In the genomic region with DNA sequence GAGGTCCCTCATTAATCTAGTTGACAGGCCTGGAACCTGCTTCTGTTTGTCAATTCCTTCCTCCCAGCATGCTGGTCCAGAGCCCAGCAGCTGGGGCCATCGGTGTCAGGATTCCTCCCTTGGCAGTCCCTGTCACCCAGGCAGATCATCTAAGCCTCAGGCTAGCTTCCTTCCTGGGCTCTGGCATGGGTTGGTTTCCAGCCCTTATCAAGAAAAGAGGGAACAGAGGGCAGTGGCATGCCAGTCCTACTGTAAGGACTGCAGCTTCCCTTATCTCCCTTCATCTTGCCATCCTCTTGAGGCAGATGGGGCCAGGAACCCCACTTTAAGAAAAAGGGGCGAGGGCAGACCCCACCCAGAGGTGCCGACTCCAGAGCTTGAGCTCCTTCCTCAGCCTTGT, we compare ENCODE assay signal across 33 cellular contexts. TPM values are rescaled to one million over a fixed set of nuclear protein-coding genes. Genes with fewer than 3 reads are reported as not detected.
"Had no signal": no experiment of that assay in that cellular context is flagged by ENCODE, and none has a peak within 500 bp of the region (broad histone marks: within the 10 kb centered on the region; RNA-seq: fewer than 3 reads in every experiment).

No MANE protein-coding gene starts in this region.

- H3K27ac ChIP-seq: brain microvascular endothelial cell, dorsolateral prefrontal cortex, esophagus muscularis mucosa, gastrocnemius medialis had no signal

- H3K4me1 ChIP-seq: gastrocnemius medialis, upper lobe of left lung had no signal

- H3K4me3 ChIP-seq: dorsolateral prefrontal cortex, esophagus muscularis mucosa, gastrocnemius medialis, lung, smooth muscle cell, upper lobe of left lung had no signal

- ATAC-seq: activated CD4-positive, alpha-beta T cell treated with anti-CD3 and anti-CD28 coated beads for 36 hours; activated naive CD8-positive, alpha-beta T cell treated with anti-CD3 and anti-CD28 coated beads, Interleukin-2, amount 50 U/mL, for 24 hours; effector memory CD8-positive, alpha-beta T cell; gastrocnemius medialis; left colon; sciatic nerve; stimulated activated naive B cell treated with anti-CD40 and anti-IgM and Interleukin-4, amounts not matched to agents 10 μg/mL and 1 μg/mL and 100 μg/mL, for 72 hours; T-helper 17 cell had no signal

- DNase-seq: activated B cell treated with CpG ODN at 0.5 μM for 24 hours; activated CD4-positive, alpha-beta T cell treated with anti-CD3 and anti-CD28 coated beads for 36 hours; activated CD4-positive, alpha-beta T cell treated with anti-CD3 and anti-CD28 coated beads, Interleukin-2, amount 50 U/mL, for 4 hours; activated CD8-positive, alpha-beta memory T cell treated with anti-CD3 and anti-CD28 coated beads for 24 hours; activated CD8-positive, alpha-beta memory T cell treated with anti-CD3 and anti-CD28 coated beads, Interleukin-2, amount 50 U/mL, for 4 hours; activated naive CD4-positive, alpha-beta T cell treated with anti-CD3 and anti-CD28 coated beads for 36 hours; activated naive CD8-positive, alpha-beta T cell treated with anti-CD3 and anti-CD28 coated beads, Interleukin-2, amount 50 U/mL, for 24 hours; activated T-cell treated with anti-CD3 and anti-CD28 coated beads, Interleukin-2, amount 50 U/mL, for 24 hours; anterior cingulate cortex; brain microvascular endothelial cell; central memory CD4-positive, alpha-beta T cell; effector memory CD8-positive, alpha-beta T cell; gastrocnemius medialis; hypothalamus; naive B cell; nucleus accumbens; stimulated activated CD4-positive, alpha-beta T cell treated with anti-CD3 and anti-CD28 coated beads, Interleukin-2, amount 100 ng/mL, for 48 hours; stimulated activated CD8-positive, alpha-beta memory T cell treated with anti-CD3 and anti-CD28 coated beads, Interleukin-4, amount 100 ng/mL, for 48 hours; stimulated activated naive B cell treated with anti-CD40 and anti-IgM and Interleukin-4, amounts not matched to agents 10 μg/mL and 1 μg/mL and 100 μg/mL, for 72 hours; SW 1271; T-helper 17 cell; upper lobe of left lung had no signal

- H3K27me3 ChIP-seq: esophagus muscularis mucosa, upper lobe of left lung had no signal

- H3K36me3 ChIP-seq: brain microvascular endothelial cell, esophagus muscularis mucosa, gastrocnemius medialis, upper lobe of left lung had no signal

- H3K4me2 ChIP-seq: smooth muscle cell had no signal

- H3K9me3 ChIP-seq: gastrocnemius medialis, upper lobe of left lung had no signal

RNA-seq across cellular contexts. Expression of a gene that starts 10.9 kb away (rescaled TPM):
- total RNA-seq: activated B cell treated with CpG ODN at 0.5 μM for 24 hours; activated CD4-positive, alpha-beta T cell treated with anti-CD3 and anti-CD28 coated beads for 36 hours; activated naive CD4-positive, alpha-beta T cell treated with anti-CD3 and anti-CD28 coated beads for 36 hours; activated T-helper 2 cell treated with anti-CD3 and anti-CD28 coated beads, Interferon-gamma antibody, Interleukin-2, Interleukin-4, amounts not matched to agents 10 μg/mL and 5 μg/mL and 100 μg/mL, durations not matched to agents 14 hours and 24 hours and 36 hours; T-helper 17 cell had no signal

RNA-seq across cellular contexts. Expression of a gene that starts 40.5 kb away (rescaled TPM):
- total RNA-seq: activated B cell treated with CpG ODN at 0.5 μM for 24 hours; activated CD4-positive, alpha-beta T cell treated with anti-CD3 and anti-CD28 coated beads for 36 hours; activated naive CD4-positive, alpha-beta T cell treated with anti-CD3 and anti-CD28 coated beads for 36 hours; activated T-helper 2 cell treated with anti-CD3 and anti-CD28 coated beads, Interferon-gamma antibody, Interleukin-2, Interleukin-4, amounts not matched to agents 10 μg/mL and 5 μg/mL and 100 μg/mL, durations not matched to agents 14 hours and 24 hours and 36 hours; esophagus muscularis mucosa; gastrocnemius medialis; left colon; mesenteric fat pad; mucosa of gallbladder; renal cortical epithelial cell; sciatic nerve; smooth muscle cell; T-helper 17 cell; temporal lobe; upper lobe of left lung had no signal
